ENCODE assay signal across 23 cellular contexts in genomic region chr5:172694541-172694940, GRCh38. TPM values are rescaled to one million over a fixed set of nuclear protein-coding genes. Genes with fewer than 3 reads are reported as not detected.
DNase-seq lines count a peak whose midpoint lies in the region; ATAC-seq and TF ChIP-seq lines count a peak whose summit lies in the region.
"Had no signal": no experiment of that assay in that cellular context is flagged by ENCODE, and none has a peak within 500 bp of the region (broad histone marks: within the 10 kb centered on the region; RNA-seq: fewer than 3 reads in every experiment).

No MANE protein-coding gene starts in this region.

- TF ChIP-seq CTCF in CD4-positive, alpha-beta T cell (IDR thresholded peaks at IDR 0.05), result no peak
- TF ChIP-seq CTCF in IMR-90 (conservative IDR thresholded peaks at IDR 0.05; ENCODE audit: low read depth, low read length) (no peak), gastroesophageal sphincter (IDR thresholded peaks at IDR 0.05) (no peak), spleen (IDR thresholded peaks at IDR 0.05 in 8 of 11, conservative IDR thresholded peaks at IDR 0.05 in 3 of 11) (no peak)

- dilution Hi-C loops in IMR-90 (cut with HindIII; ENCODE audit: low sequenced_read_pairs, unreplicated experiment), result no loop called here

- intact Hi-C loops in CD4-positive, alpha-beta T cell (cut with DNase I, micrococcal nuclease), result loop anchor here (10.0 kb wide), 3 partner anchors 400 to 920 kb away; partner anchors contain the start of gene BOD1 (in 1 of the 2)
- intact Hi-C loops in IMR-90 (cut with micrococcal nuclease), result no loop called here
- intact Hi-C loops in spleen (cut with DNase I; ENCODE audit: low total_unique reads), result no loop called here

- no peak overlapping the region for H3K4ac ChIP-seq in IMR-90 (ENCODE audit: low read depth, low read length)

- TF ChIP-seq POLR2A in IMR-90 (IDR thresholded peaks at IDR 0.05; ENCODE audit: low read depth, low read length) (no peak), gastroesophageal sphincter (IDR thresholded peaks at IDR 0.05) (no peak), spleen (IDR thresholded peaks at IDR 0.05) (no peak)

- CTCF ChIA-PET in CD4-positive, alpha-beta T cell (lab: Charles Lee), result interaction anchor here (0.6 to 1.6 kb wide), 2 partner anchors 170 to 238 kb away, joined by 4 read pairs; no protein-coding TSS in a partner anchor
- CTCF ChIA-PET in IMR-90 (lab: Yijun Ruan, JAX), result interaction anchor here (0.6 kb wide), 1 partner anchor 784 kb away, joined by 3 read pairs; no protein-coding TSS in a partner anchor

- ATAC-seq in CD4-positive, alpha-beta T cell (ENCODE audit: poor library complexity), result no peak
- ATAC-seq in IMR-90 (ENCODE audit: low read depth), result no peak
- ATAC-seq in gastroesophageal sphincter, result no peak
- ATAC-seq in GM18517 (IDR thresholded peaks at IDR 0.05; ENCODE audit: unreplicated experiment), result no peak
- ATAC-seq in activated T-cell treated with anti-CD3 and anti-CD28 coated beads, Interleukin-2, amount 50 U/mL, for 72 hours (replicated peaks in 1 of 2), result no peak
- ATAC-seq in HG02763 (IDR thresholded peaks at IDR 0.05; ENCODE audit: unreplicated experiment), result no peak
- ATAC-seq: activated naive CD8-positive, alpha-beta T cell treated with anti-CD3 and anti-CD28 coated beads, Interleukin-2, amount 50 U/mL, for 24 hours; upper lobe of right lung had no signal

- no peak overlapping the region for H3K9ac ChIP-seq in IMR-90 (ENCODE audit: low read depth, low read length)

- H3K4me3 Mint-ChIP-seq in CD4-positive, alpha-beta T cell, result peak overlapping the region; percentile 15
- H3K4me3 Mint-ChIP-seq in activated T-cell treated with anti-CD3 and anti-CD28 coated beads, Interleukin-2, amount 50 U/mL, for 72 hours, result no peak overlapping the region
- H3K4me3 Mint-ChIP-seq: activated naive CD8-positive, alpha-beta T cell treated with anti-CD3 and anti-CD28 coated beads, Interleukin-2, amount 50 U/mL, for 24 hours; T-helper 2 cell treated with Interferon-gamma antibody and Interleukin-4, amounts not matched to agents 5 μg/mL and 100 μg/mL, for 36 hours had no signal

- WGBS in IMR-90 (ENCODE audit: extremely low coverage in 2 of 2, insufficient read length in 1 of 2), 2 experiments, result 100% methylated on average over 4 of the region's 8 CpGs; no CpG with 5 or more reads in 1 of the 2 experiments
- 70 to 93% methylated on average over 2 to 3 of the region's 8 CpGs for WGBS in gastroesophageal sphincter (ENCODE audit: low coverage in 1 of 2), 2 donors
- 92 to 99% (median 97%) methylated on average over 8 of the region's 8 CpGs for WGBS in spleen, 5 donors

- H3K4me2 ChIP-seq in IMR-90 (ENCODE audit: low read depth, low read length), result no peak overlapping the region

- no peak overlapping the region for H3K27ac ChIP-seq in CD4-positive, alpha-beta T cell (ENCODE audit: low read depth, low read length)
- H3K27ac ChIP-seq in IMR-90 (ENCODE audit: insufficient read depth, low read length) (no peak overlapping the region), gastroesophageal sphincter (peak overlapping the region in 3 of 4 donors; percentile 79 to 86 (median 86)), spleen (no peak overlapping the region)
- H3K27ac ChIP-seq in effector memory CD4-positive, alpha-beta T cell (ENCODE audit: insufficient read depth, low read length, poor library complexity, severe bottlenecking), result no peak overlapping the region

- H3K9me3 ChIP-seq in CD4-positive, alpha-beta T cell (ENCODE audit: control insufficient read depth, low read length), result no peaks in the 10 kb centered on the region
- H3K9me3 ChIP-seq in IMR-90 (ENCODE audit: control insufficient read depth, insufficient read depth, low read length) (no peaks in the 10 kb centered on the region), gastroesophageal sphincter (no peaks in the 10 kb centered on the region), spleen (no peaks in the 10 kb centered on the region)
- H3K9me3 ChIP-seq in effector memory CD4-positive, alpha-beta T cell (ENCODE audit: control insufficient read depth, low read length), result no peaks in the 10 kb centered on the region
- H3K9me3 ChIP-seq: upper lobe of right lung had no signal

- no peak for TF ChIP-seq RAD21 in IMR-90 (IDR thresholded peaks at IDR 0.05; ENCODE audit: low read length)

- no peak for DNase-seq in CD4-positive, alpha-beta T cell
- DNase-seq in IMR-90, result no peak
- DNase-seq in spleen, result peak; percentile 28
- DNase-seq in activated T-cell treated with anti-CD3 and anti-CD28 coated beads, Interleukin-2, amount 50 U/mL, for 72 hours, result no peak
- DNase-seq in effector memory CD4-positive, alpha-beta T cell, result no peak
- DNase-seq: activated CD4-positive, alpha-beta T cell treated with anti-CD3 and anti-CD28 coated beads for 4 hours; activated gamma-delta T cell; activated naive CD8-positive, alpha-beta T cell treated with anti-CD3 and anti-CD28 coated beads, Interleukin-2, amount 50 U/mL, for 24 hours; C1 segment of cervical spinal cord; DMS79 treated with DMSO at 0.1 percent for 48 hours; effector CD8-positive, alpha-beta T cell; erythroblast; GF-D8; MV-4-11; naive B cell; NCI-H146; small intestine; stimulated activated CD4-positive, alpha-beta T cell treated with anti-CD3 and anti-CD28 coated beads, Interleukin-2, amount 100 ng/mL, for 24 hours; upper lobe of right lung had no signal

- no peaks in the 10 kb centered on the region for H3K27me3 ChIP-seq in CD4-positive, alpha-beta T cell (ENCODE audit: control insufficient read depth, insufficient read depth, low read length)
- H3K27me3 ChIP-seq in IMR-90 (ENCODE audit: control insufficient read depth, insufficient read depth, low read length) (peaks cover 3% of the 10 kb centered on the region), gastroesophageal sphincter (no peaks in the 10 kb centered on the region), spleen (replicated peaks in 1 of 7) (no peaks in the 10 kb centered on the region)
- no peaks in the 10 kb centered on the region for H3K27me3 ChIP-seq in effector memory CD4-positive, alpha-beta T cell (replicated peaks; ENCODE audit: control insufficient read depth, insufficient read depth, low read length, poor library complexity, severe bottlenecking)
- H3K27me3 ChIP-seq: upper lobe of right lung had no signal

- H3K56ac ChIP-seq in IMR-90 (ENCODE audit: extremely low read depth, insufficient read depth, low read length), result no peak overlapping the region

- no peaks in the 10 kb centered on the region for H3K79me1 ChIP-seq in IMR-90 (ENCODE audit: low read depth in 1 of 2, low read length in 2 of 2)

- no peak overlapping the region for H2AK5ac ChIP-seq in IMR-90 (ENCODE audit: low read depth, low read length)

- no peak for TF ChIP-seq EP300 in gastroesophageal sphincter (IDR thresholded peaks at IDR 0.05)

- BruUV-seq in IMR-90 (replicated peaks; lab: Mats Ljungman, UMichigan), result no TSS peak

- in situ Hi-C loops in IMR-90 (cut with MboI; ENCODE audit: low sequenced_read_pairs), result no loop called here

- H3K14ac ChIP-seq in IMR-90 (replicated peaks; ENCODE audit: low read depth, low read length), result no peak overlapping the region

- no peak overlapping the region for H2BK120ac ChIP-seq in IMR-90 (ENCODE audit: low read depth, low read length)

- peak overlapping the region; percentile 44 for H3K27ac Mint-ChIP-seq in CD4-positive, alpha-beta T cell
- H3K27ac Mint-ChIP-seq in activated T-cell treated with anti-CD3 and anti-CD28 coated beads, Interleukin-2, amount 50 U/mL, for 72 hours, result no peak overlapping the region
- H3K27ac Mint-ChIP-seq: activated naive CD8-positive, alpha-beta T cell treated with anti-CD3 and anti-CD28 coated beads, Interleukin-2, amount 50 U/mL, for 24 hours; T-helper 2 cell treated with Interferon-gamma antibody and Interleukin-4, amounts not matched to agents 5 μg/mL and 100 μg/mL, for 36 hours had no signal

- H2BK15ac ChIP-seq in IMR-90 (ENCODE audit: low read depth, low read length), result no peak overlapping the region

- no peaks in the 10 kb centered on the region for H3K36me3 Mint-ChIP-seq in CD4-positive, alpha-beta T cell (ENCODE audit: low read depth)
- no peaks in the 10 kb centered on the region for H3K36me3 Mint-ChIP-seq in activated T-cell treated with anti-CD3 and anti-CD28 coated beads, Interleukin-2, amount 50 U/mL, for 72 hours (ENCODE audit: insufficient read depth in 2 of 2)
- H3K36me3 Mint-ChIP-seq: naive B cell had no signal

- H4K91ac ChIP-seq in IMR-90 (ENCODE audit: insufficient read depth, low read depth, low read length), result no peak overlapping the region

- H3K18ac ChIP-seq in IMR-90 (ENCODE audit: low read depth, low read length), result no peak overlapping the region

- H4K8ac ChIP-seq in IMR-90 (ENCODE audit: low read depth in 2 of 2, low read length in 2 of 2), result no peak overlapping the region

- H3K4me3 ChIP-seq in IMR-90 (ENCODE audit: insufficient read depth, low read depth, low read length) (no peak overlapping the region), gastroesophageal sphincter (no peak overlapping the region), spleen (no peak overlapping the region)
- H3K4me3 ChIP-seq in effector memory CD4-positive, alpha-beta T cell (ENCODE audit: insufficient read depth, low read depth, low read length, poor library complexity, severe bottlenecking), result no peak overlapping the region
- H3K4me3 ChIP-seq: upper lobe of right lung had no signal

- H3K36me3 ChIP-seq in IMR-90 (ENCODE audit: control insufficient read depth, insufficient read depth, low read length) (no peaks in the 10 kb centered on the region; the same call in 1 of the 2 replicates), gastroesophageal sphincter (no peaks in the 10 kb centered on the region), spleen (no peaks in the 10 kb centered on the region)
- no peaks in the 10 kb centered on the region for H3K36me3 ChIP-seq in effector memory CD4-positive, alpha-beta T cell (ENCODE audit: control insufficient read depth, insufficient read depth, low read length)
- H3K36me3 ChIP-seq: upper lobe of right lung had no signal

- POLR2A ChIA-PET in CD4-positive, alpha-beta T cell (lab: Charles Lee), result no interaction called here
- POLR2A ChIA-PET in IMR-90 (lab: Charles Lee; ENCODE audit: unreplicated experiment), result no interaction called here

- no peak overlapping the region for H4K5ac ChIP-seq in IMR-90 (ENCODE audit: low read depth, low read length)

- no peak overlapping the region for H2BK5ac ChIP-seq in IMR-90 (ENCODE audit: low read depth, low read length, poor library complexity, severe bottlenecking)

- no peak overlapping the region for H2BK20ac ChIP-seq in IMR-90 (ENCODE audit: low read depth, low read length)

- no peaks in the 10 kb centered on the region for H4K20me1 ChIP-seq in IMR-90 (ENCODE audit: insufficient read depth, low read length)

- H2AFZ ChIP-seq in IMR-90 (replicated peaks; ENCODE audit: low read length, poor library complexity), result peak overlapping the region; percentile 44

- H3K4me1 ChIP-seq in IMR-90 (ENCODE audit: control insufficient read depth, insufficient read depth, low read length) (peaks cover 5% of the 10 kb centered on the region; the same call in 1 of the 2 replicates), gastroesophageal sphincter (peaks cover 0 to 70% (median 19%) of the 10 kb centered on the region in 3 donors), spleen (peaks cover 4 to 23% (median 16%) of the 10 kb centered on the region in 6 donors)
- H3K4me1 ChIP-seq in effector memory CD4-positive, alpha-beta T cell (ENCODE audit: control insufficient read depth, insufficient read depth, low read length, poor library complexity, severe bottlenecking), result peaks cover 6% of the 10 kb centered on the region

- H3K27me3 Mint-ChIP-seq in CD4-positive, alpha-beta T cell, result no peaks in the 10 kb centered on the region
- peaks cover 6% of the 10 kb centered on the region for H3K27me3 Mint-ChIP-seq in activated T-cell treated with anti-CD3 and anti-CD28 coated beads, Interleukin-2, amount 50 U/mL, for 72 hours (ENCODE audit: low read depth)
- H3K27me3 Mint-ChIP-seq: activated naive CD8-positive, alpha-beta T cell treated with anti-CD3 and anti-CD28 coated beads, Interleukin-2, amount 50 U/mL, for 24 hours had no signal

- no peaks in the 10 kb centered on the region for H3K9me3 Mint-ChIP-seq in CD4-positive, alpha-beta T cell
- no peaks in the 10 kb centered on the region for H3K9me3 Mint-ChIP-seq in activated T-cell treated with anti-CD3 and anti-CD28 coated beads, Interleukin-2, amount 50 U/mL, for 72 hours
- H3K9me3 Mint-ChIP-seq: activated naive CD8-positive, alpha-beta T cell treated with anti-CD3 and anti-CD28 coated beads, Interleukin-2, amount 50 U/mL, for 24 hours; naive B cell; T-helper 2 cell treated with Interferon-gamma antibody and Interleukin-4, amounts not matched to agents 5 μg/mL and 100 μg/mL, for 36 hours had no signal

- no peak overlapping the region for H3K23ac ChIP-seq in IMR-90 (ENCODE audit: low read depth, low read length)

- H3K4me1 Mint-ChIP-seq in CD4-positive, alpha-beta T cell (ENCODE audit: low read depth), result peaks cover 16% of the 10 kb centered on the region
- H3K4me1 Mint-ChIP-seq in activated T-cell treated with anti-CD3 and anti-CD28 coated beads, Interleukin-2, amount 50 U/mL, for 72 hours (ENCODE audit: low read depth), result peaks cover 17% of the 10 kb centered on the region

- peaks cover 3% of the 10 kb centered on the region; the same call in 1 of the 2 replicates for H3K9me1 ChIP-seq in IMR-90 (ENCODE audit: insufficient read depth, low read length)

- peak overlapping the region; percentile 44 for H2AK9ac ChIP-seq in IMR-90 (replicated peaks; ENCODE audit: low read depth, low read length, poor library complexity)

RNA-seq across cellular contexts. Expression of gene NEURL1B, which starts 53.5 kb away (rescaled TPM):
- total RNA-seq in CD4-positive, alpha-beta T cell, result under 1 TPM; 0.08 to 0.16 TPM
- total RNA-seq in IMR-90 (2012; rRNA removed) (1.8 and 1.9 TPM in 2 replicates), gastroesophageal sphincter (10 to 100 TPM; 21.7 to 59.9 (median 41.5) TPM), spleen (1 to 10 TPM in 6 of 7 donors, under 1 TPM in 1; 0.85 to 2.5 (median 1.6) TPM)
- polyA plus RNA-seq in IMR-90 (2012; rRNA removed) (2.6 and 2.8 TPM in 2 replicates), spleen (1 to 10 TPM in 1 of 3 donors, under 1 TPM in 2; 0.26 to 1.0 (median 0.49) TPM)
- polyA plus RNA-seq in IMR-90 (2012; cell fraction: cytosol; rRNA removed), result 1.6 and 1.9 TPM in 2 replicates
- 3.9 and 5.7 TPM in 2 replicates for polyA plus RNA-seq in IMR-90 (2012; cell fraction: nucleus; rRNA removed; ENCODE audit: low replicate concordance)
- under 1 TPM; 0.29 to 0.63 TPM for total RNA-seq in activated T-cell treated with anti-CD3 and anti-CD28 coated beads, Interleukin-2, amount 50 U/mL, for 72 hours

Comparison
In these comparisons a context has a peak if more than half of its experiments do, and no peak if none do; other contexts are left out.
1. H3K27ac ChIP-seq: peak in gastroesophageal sphincter (3 of 4); none in CD4-positive, alpha-beta T cell (single experiment), IMR-90 (single experiment), spleen (0 of 8) and effector memory CD4-positive, alpha-beta T cell (single experiment).
2. intact Hi-C loops: an anchor here in CD4-positive, alpha-beta T cell (10.0 kb wide); none called in IMR-90 and spleen.